2 cellular contexts compared by ENCODE assay signal in genomic region chr10:27153325-27153724, GRCh38.
TF ChIP-seq lines count a peak whose summit lies in the region.

No MANE protein-coding gene starts in this region.

TF ChIP-seq in H1, 55 proteins besides CTCF, POLR2A, EP300 and RAD21:
- TF ChIP-seq, protein P1, sequence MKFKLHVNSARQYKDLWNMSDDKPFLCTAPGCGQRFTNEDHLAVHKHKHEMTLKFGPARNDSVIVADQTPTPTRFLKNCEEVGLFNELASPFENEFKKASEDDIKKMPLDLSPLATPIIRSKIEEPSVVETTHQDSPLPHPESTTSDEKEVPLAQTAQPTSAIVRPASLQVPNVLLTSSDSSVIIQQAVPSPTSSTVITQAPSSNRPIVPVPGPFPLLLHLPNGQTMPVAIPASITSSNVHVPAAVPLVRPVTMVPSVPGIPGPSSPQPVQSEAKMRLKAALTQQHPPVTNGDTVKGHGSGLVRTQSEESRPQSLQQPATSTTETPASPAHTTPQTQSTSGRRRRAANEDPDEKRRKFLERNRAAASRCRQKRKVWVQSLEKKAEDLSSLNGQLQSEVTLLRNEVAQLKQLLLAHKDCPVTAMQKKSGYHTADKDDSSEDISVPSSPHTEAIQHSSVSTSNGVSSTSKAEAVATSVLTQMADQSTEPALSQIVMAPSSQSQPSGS (IDR thresholded peaks at IDR 0.05; ENCODE audit: low read length) = no peak
- TF ChIP-seq SP2 (IDR thresholded peaks at IDR 0.05; ENCODE audit: low read length) (no peak), CBX8 (IDR thresholded peaks at IDR 0.05; ENCODE audit: borderline replicate concordance, low read depth, low read length) (no peak), FOSL1 (IDR thresholded peaks at IDR 0.05; ENCODE audit: insufficient read depth, low read depth, low read length) (no peak)

TF ChIP-seq in neural cell, 6 proteins besides CTCF, POLR2A, EP300 and RAD21:
- TF ChIP-seq EZH2 (IDR thresholded peaks at IDR 0.05; ENCODE audit: borderline replicate concordance, insufficient read depth, low read length, poor library complexity, severe bottlenecking) (no peak), SMC3 (conservative IDR thresholded peaks at IDR 0.05; ENCODE audit: poor library complexity) (no peak), MXI1 (conservative IDR thresholded peaks at IDR 0.05; ENCODE audit: poor library complexity, severe bottlenecking) (no peak)
